Comparison of ENCODE assay signal across 8 cellular contexts in genomic region chr2:171086352-171087290, GRCh38.
DNase-seq lines count a peak whose midpoint lies in the region; ATAC-seq, FAIRE-seq and TF ChIP-seq lines count a peak whose summit lies in the region.

No MANE protein-coding gene starts in this region.

- peaks cover 30% of the 10 kb centered on the region for H3K36me3 Mint-ChIP-seq in activated T-cell treated with anti-CD3 and anti-CD28 coated beads, Interleukin-2, amount 50 U/mL, for 24 hours (ENCODE audit: low read depth)

- H3K36me3 ChIP-seq in pancreas, result no peaks in the 10 kb centered on the region

- no peaks in the 10 kb centered on the region for H3K27me3 Mint-ChIP-seq in activated T-cell treated with anti-CD3 and anti-CD28 coated beads, Interleukin-2, amount 50 U/mL, for 24 hours

- TF ChIP-seq CTCF in pancreas (IDR thresholded peaks at IDR 0.05), result peak in 1 of 4 donors; percentile 33

- H3K27ac Mint-ChIP-seq in activated T-cell treated with anti-CD3 and anti-CD28 coated beads, Interleukin-2, amount 50 U/mL, for 24 hours, result peak overlapping the region; percentile 90

- peak; percentile 18 for DNase-seq in SKM-1 treated with dmso at 0.1 percent for 144 hours (lab: John Stamatoyannopoulos, UW; ENCODE audit: unreplicated experiment)
- DNase-seq in SKM-1 (lab: John Stamatoyannopoulos, UW; ENCODE audit: unreplicated experiment), result no peak
- peak; percentile 77 for DNase-seq in NCI-H526 treated with DMSO at 0.1 percent for 48 hours (lab: John Stamatoyannopoulos, UW)
- DNase-seq in activated T-cell treated with anti-CD3 and anti-CD28 coated beads, Interleukin-2, amount 50 U/mL, for 24 hours, result no peak
- peak; percentile 46 for DNase-seq in fibroblast of the conjunctiva (ENCODE audit: low read depth)
- peak in 2 of 6 donors; percentile 20 to 28 for DNase-seq in pancreas
- DNase-seq in mesenteric fat pad (ENCODE audit: low spot score), result no peak

- no peak overlapping the region for H3K4me3 ChIP-seq in pancreas

- no peaks in the 10 kb centered on the region for H3K9me3 Mint-ChIP-seq in activated T-cell treated with anti-CD3 and anti-CD28 coated beads, Interleukin-2, amount 50 U/mL, for 24 hours

- no peak overlapping the region for H3K27ac ChIP-seq in pancreas

- H3K9me3 ChIP-seq in pancreas, result no peaks in the 10 kb centered on the region

- H3K4me3 Mint-ChIP-seq in activated T-cell treated with anti-CD3 and anti-CD28 coated beads, Interleukin-2, amount 50 U/mL, for 24 hours, result peak overlapping the region; percentile 66

- peak; percentile 60 for FAIRE-seq in pancreas (lab: Jason Lieb, UNC)

- H3K4me1 ChIP-seq in pancreas, result peaks cover 0 to 15% (median 4%) of the 10 kb centered on the region in 3 donors

- WGBS in pancreas, 2 donors, result 59 to 63% methylated on average over 13 of the region's 13 CpGs

- H3K27me3 ChIP-seq in pancreas, result no peaks in the 10 kb centered on the region

- ATAC-seq in pancreas (peak; percentile 56 to 87 (median 74)), GM18517 (IDR thresholded peaks at IDR 0.05; ENCODE audit: unreplicated experiment) (no peak)

- intact Hi-C loops in pancreas (cut with DNase I), result no loop called here

- peaks cover 68% of the 10 kb centered on the region for H3K4me1 Mint-ChIP-seq in activated T-cell treated with anti-CD3 and anti-CD28 coated beads, Interleukin-2, amount 50 U/mL, for 24 hours (ENCODE audit: low read depth)

Comparison
In these comparisons a context has a peak if more than half of its experiments do, and no peak if none do; other contexts are left out.
1. DNase-seq: peak in SKM-1 treated with dmso at 0.1 percent for 144 hours (single experiment), NCI-H526 treated with DMSO at 0.1 percent for 48 hours (single experiment) and fibroblast of the conjunctiva (single experiment); none in SKM-1 (single experiment), activated T-cell treated with anti-CD3 and anti-CD28 coated beads, Interleukin-2, amount 50 U/mL, for 24 hours (single experiment) and mesenteric fat pad (single experiment).